In genomic region chr14:101761032-101761880, GRCh38 we compare ENCODE assay signal across 8 cellular contexts. TPM values are rescaled to one million over a fixed set of nuclear protein-coding genes. Genes with fewer than 3 reads are reported as not detected.
DNase-seq lines count a peak whose midpoint lies in the region; ATAC-seq, FAIRE-seq and TF ChIP-seq lines count a peak whose summit lies in the region.

Gene PPP2R5C, plus strand, starts transcription at chr14:101761709. Its CDS starts 185 bp downstream, at chr14:101761894.

- no peaks in the 10 kb centered on the region; the same call in 1 of the 2 replicates for H3K79me2 ChIP-seq in OCI-LY3 (ENCODE audit: low read length)

- no peaks in the 10 kb centered on the region for H3K9me3 Mint-ChIP-seq in endothelial cell (ENCODE audit: unreplicated experiment)

- peak within 1 kb of the TSS; percentile 61 for H2AFZ ChIP-seq in OCI-LY3 (ENCODE audit: low read depth, low read length)

- H3K27me3 ChIP-seq in OCI-LY3 (ENCODE audit: low read depth, low read length) = no peaks in the 10 kb centered on the region

- H3K9ac ChIP-seq in OCI-LY3 (ENCODE audit: low read length) = peak within 1 kb of the TSS; percentile 80

- H3K4me3 Mint-ChIP-seq in endothelial cell (ENCODE audit: unreplicated experiment) = peak within 1 kb of the TSS; percentile 96

- no peak within 1 kb of the TSS for H3K27ac Mint-ChIP-seq in endothelial cell (ENCODE audit: unreplicated experiment)

- peak; percentile 93 for FAIRE-seq in HTR-8/SVneo (lab: Jason Lieb, UNC)

- no peak for TF ChIP-seq CTCF in OCI-LY3 (IDR thresholded peaks at IDR 0.05; ENCODE audit: low read depth, low read length)
- no peak for TF ChIP-seq CTCF in endothelial cell (IDR thresholded peaks at IDR 0.05; ENCODE audit: unreplicated experiment)

- H3K36me3 ChIP-seq in OCI-LY3 (replicated peaks; ENCODE audit: low read depth, low read length) = peaks cover 14% of the 10 kb centered on the region

- H3K27me3 Mint-ChIP-seq in endothelial cell (ENCODE audit: unreplicated experiment) = peaks cover 7% of the 10 kb centered on the region

- peak within 1 kb of the TSS; percentile 90 for H3K4me3 ChIP-seq in OCI-LY3 (ENCODE audit: low read length)

- H3K27ac ChIP-seq in OCI-LY3 (ENCODE audit: low read length) = peak within 1 kb of the TSS; percentile 31

- peak within 1 kb of the TSS; percentile 88 for H3K4me2 ChIP-seq in OCI-LY3 (ENCODE audit: low read length)

- H3K4me1 Mint-ChIP-seq in endothelial cell (ENCODE audit: unreplicated experiment) = peaks cover 9% of the 10 kb centered on the region

- H4K20me1 ChIP-seq in OCI-LY3 (ENCODE audit: insufficient read depth, low read length) = no peaks in the 10 kb centered on the region

- peaks cover 10% of the 10 kb centered on the region; the same call in 1 of the 2 replicates for H3K4me1 ChIP-seq in OCI-LY3 (ENCODE audit: low read length)

- peaks cover 15% of the 10 kb centered on the region for H3K36me3 Mint-ChIP-seq in endothelial cell (ENCODE audit: low read depth, unreplicated experiment)

- DNase-seq in CMK (ENCODE audit: low read depth) (peak; percentile 72), HTR-8/SVneo (ENCODE audit: insufficient read length, low spot score) (peak; percentile 94), endothelial cell (ENCODE audit: low spot score) (peak; percentile 90), middle frontal gyrus (ENCODE audit: extremely low spot score, low spot score) (peak; percentile 61)
- DNase-seq in activated CD8-positive, alpha-beta memory T cell treated with anti-CD3 and anti-CD28 coated beads, Interleukin-2, amount 50 U/mL, for 48 hours = peak; percentile 91
- peak; percentile 78 to 79 for DNase-seq in stimulated activated CD8-positive, alpha-beta memory T cell treated with anti-CD3 and anti-CD28 coated beads, Interleukin-15, amount 100 ng/mL, for 48 hours (ENCODE audit: low read depth in 2 of 2)

- H3K9me3 ChIP-seq in OCI-LY3 (ENCODE audit: insufficient read depth, low read length) = no peaks in the 10 kb centered on the region

- peak; percentile 46 for ATAC-seq in GM21367 (IDR thresholded peaks at IDR 0.05; ENCODE audit: unreplicated experiment)

RNA-seq across cellular contexts. Expression of gene PPP2R5C, which starts in this region (rescaled TPM):
- 71.5 TPM for total RNA-seq in endothelial cell (ENCODE audit: unreplicated experiment)

Comparison
In these comparisons a context has a peak if more than half of its experiments do, and no peak if none do; other contexts are left out.
1. Peak in every context shown above with its lines: DNase-seq, ATAC-seq, H3K4me3 ChIP-seq and H3K27ac ChIP-seq.